In the genomic region with DNA sequence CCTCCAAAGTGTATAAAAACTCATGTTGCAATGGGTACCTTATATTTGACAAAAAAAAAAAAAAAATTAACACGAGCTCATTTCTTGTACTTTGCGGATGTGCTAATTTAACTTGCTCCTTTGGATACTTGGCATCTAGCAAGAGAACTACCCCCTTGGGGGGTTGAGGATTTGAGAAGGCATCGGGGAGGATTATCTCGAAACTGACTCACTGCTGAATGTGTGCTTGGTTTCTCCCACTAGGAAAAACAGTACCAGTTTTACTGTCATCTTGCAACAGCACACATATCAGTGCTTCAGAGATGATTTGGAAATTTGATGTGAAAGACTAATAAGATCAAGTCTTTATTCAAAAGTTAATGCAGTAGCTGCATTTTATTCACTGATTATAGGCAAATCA, we compare ENCODE assay signal across 8 cellular contexts. TPM values are rescaled to one million over a fixed set of nuclear protein-coding genes. Genes with fewer than 3 reads are reported as not detected.
DNase-seq lines count a peak whose midpoint lies in the region; ATAC-seq and TF ChIP-seq lines count a peak whose summit lies in the region.

No MANE protein-coding gene starts in this region.

- no peak overlapping the region for H3K27ac ChIP-seq in CD8-positive, alpha-beta T cell (ENCODE audit: low read depth, low read length)
- H3K27ac ChIP-seq in colonic mucosa, result no peak overlapping the region

- intact Hi-C loops in CD8-positive, alpha-beta T cell (cut with DNase I, micrococcal nuclease), result loop anchor here (2.0 to 10.0 kb wide), 10 partner anchors 22 to 1815 kb away; a partner anchor contains a TSS
- intact Hi-C loops in colonic mucosa (cut with DNase I), result no loop called here

- H3K9ac ChIP-seq in colonic mucosa (ENCODE audit: low read depth in 2 of 2, low read length in 2 of 2), result peak overlapping the region in 1 of 2 donors; percentile 30

- no peaks in the 10 kb centered on the region for H3K9me3 ChIP-seq in CD8-positive, alpha-beta T cell (ENCODE audit: low read length)
- H3K9me3 ChIP-seq in colonic mucosa, result no peaks in the 10 kb centered on the region

- POLR2A ChIA-PET in CD8-positive, alpha-beta T cell (lab: Charles Lee), result interaction anchor here (0.6 to 1.6 kb wide), 9 partner anchors 10 to 1598 kb away, joined by 3 to 6 read pairs (median 4); a partner anchor contains a TSS

- no peak for TF ChIP-seq CTCF in CD8-positive, alpha-beta T cell (IDR thresholded peaks at IDR 0.05)
- TF ChIP-seq CTCF in colonic mucosa (IDR thresholded peaks at IDR 0.05), result no peak
- no peak for TF ChIP-seq CTCF in nephron (IDR thresholded peaks at IDR 0.05; ENCODE audit: unreplicated experiment in 3 of 3)

- peak overlapping the region; percentile 88 for H3K4me3 ChIP-seq in CD8-positive, alpha-beta T cell (ENCODE audit: low read depth, low read length)
- peak overlapping the region; percentile 58 for H3K4me3 ChIP-seq in colonic mucosa

- peaks cover 28% of the 10 kb centered on the region for H3K36me3 Mint-ChIP-seq in CD8-positive, alpha-beta T cell
- peaks cover 22% of the 10 kb centered on the region for H3K36me3 Mint-ChIP-seq in nephron (ENCODE audit: low read depth)

- H3K4me1 ChIP-seq in CD8-positive, alpha-beta T cell (ENCODE audit: insufficient read depth, low read length), result peaks cover 14% of the 10 kb centered on the region
- H3K4me1 ChIP-seq in colonic mucosa, result no peaks in the 10 kb centered on the region

- DNase-seq in CD8-positive, alpha-beta T cell, result no peak
- DNase-seq in M059J (ENCODE audit: low read depth) (peak; percentile 39), colonic mucosa (no peak), NCI-H146 (lab: John Stamatoyannopoulos, UW) (no peak), T-helper 9 cell (no peak)
- DNase-seq in effector CD8-positive, alpha-beta T cell (lab: John Stamatoyannopoulos, UW), result no peak

- no peak overlapping the region for H3K27ac Mint-ChIP-seq in CD8-positive, alpha-beta T cell
- H3K27ac Mint-ChIP-seq in nephron, result peak overlapping the region; percentile 71 to 91 (median 91)

- no peak for ATAC-seq in CD8-positive, alpha-beta T cell
- no peak for ATAC-seq in GM21528 (IDR thresholded peaks at IDR 0.05; ENCODE audit: low FRiP score, unreplicated experiment)

- peak overlapping the region; percentile 97 for H3K4me3 Mint-ChIP-seq in CD8-positive, alpha-beta T cell
- peak overlapping the region; percentile 91 to 93 (median 91) for H3K4me3 Mint-ChIP-seq in nephron

- CTCF ChIA-PET in CD8-positive, alpha-beta T cell (lab: Charles Lee), result interaction anchor here (0.9 to 10.9 kb wide), 14 partner anchors 11 to 1800 kb away, joined by 3 to 85 read pairs (median 7); a partner anchor contains a TSS

- H3K27me3 Mint-ChIP-seq in CD8-positive, alpha-beta T cell (ENCODE audit: low read depth), result no peaks in the 10 kb centered on the region
- no peaks in the 10 kb centered on the region for H3K27me3 Mint-ChIP-seq in nephron (ENCODE audit: low read depth)

- H3K9me3 Mint-ChIP-seq in CD8-positive, alpha-beta T cell, result no peaks in the 10 kb centered on the region
- H3K9me3 Mint-ChIP-seq in nephron, result no peaks in the 10 kb centered on the region

- no peaks in the 10 kb centered on the region for H3K27me3 ChIP-seq in CD8-positive, alpha-beta T cell (ENCODE audit: insufficient read depth, low read length)
- no peaks in the 10 kb centered on the region for H3K27me3 ChIP-seq in colonic mucosa

- H3K4me1 Mint-ChIP-seq in CD8-positive, alpha-beta T cell (ENCODE audit: low read depth), result peaks cover 32% of the 10 kb centered on the region
- peaks cover 34% of the 10 kb centered on the region for H3K4me1 Mint-ChIP-seq in nephron

- H3K36me3 ChIP-seq in CD8-positive, alpha-beta T cell (ENCODE audit: insufficient read depth, low read length), result no peaks in the 10 kb centered on the region
- H3K36me3 ChIP-seq in colonic mucosa, result no peaks in the 10 kb centered on the region

RNA-seq across cellular contexts. Expression of a gene that starts 0.9 kb away (rescaled TPM):
- 10 to 100 TPM; 16.5 to 20.1 TPM for total RNA-seq in CD8-positive, alpha-beta T cell
- 6.5 and 6.8 TPM in 2 replicates for total RNA-seq in M059J (2014; rRNA removed; shearing (Covaris generic))
- 10 to 100 TPM in 1 of 2 donors, 1 to 10 TPM in 1; 6.1 to 12.0 TPM for total RNA-seq in colonic mucosa

RNA-seq across cellular contexts. Expression of a gene that starts 43.3 kb away (rescaled TPM):
- total RNA-seq in CD8-positive, alpha-beta T cell, result 1 to 10 TPM; 2.1 to 3.0 TPM
- total RNA-seq in M059J (2014; rRNA removed; shearing (Covaris generic)), result 0.74 and 0.81 TPM in 2 replicates
- 1 to 10 TPM; 5.4 to 6.4 TPM for total RNA-seq in colonic mucosa
